Comparison of ENCODE assay signal across 1 cellular context in genomic region chr9:121987312-121987711, GRCh38.
TF ChIP-seq lines count a peak whose summit lies in the region.

No MANE protein-coding gene starts in this region.

TF ChIP-seq in IMR-90, 13 proteins besides CTCF, POLR2A, EP300 and RAD21:
- TF ChIP-seq CEBPB (IDR thresholded peaks at IDR 0.05; ENCODE audit: low read depth, low read length) (no peak), RCOR1 (IDR thresholded peaks at IDR 0.05; ENCODE audit: insufficient replicate concordance, low read length) (no peak), USF2 (IDR thresholded peaks at IDR 0.05; ENCODE audit: low read depth, low read length) (no peak), MAFK (IDR thresholded peaks at IDR 0.05; ENCODE audit: low read depth, low read length) (no peak), BHLHE40 (IDR thresholded peaks at IDR 0.05; ENCODE audit: low read depth, low read length) (no peak)
